9 cellular contexts compared by ENCODE assay signal in genomic region chr7:77698042-77698625, GRCh38. TPM values are rescaled to one million over a fixed set of nuclear protein-coding genes. Genes with fewer than 3 reads are reported as not detected.
DNase-seq lines count a peak whose midpoint lies in the region; ATAC-seq, FAIRE-seq and TF ChIP-seq lines count a peak whose summit lies in the region.
"Had no signal": no experiment of that assay in that cellular context is flagged by ENCODE, and none has a peak within 500 bp of the region (broad histone marks: within the 10 kb centered on the region; RNA-seq: fewer than 3 reads in every experiment).

No MANE protein-coding gene starts in this region.

- H3K9me3 Mint-ChIP-seq in endothelial cell (ENCODE audit: unreplicated experiment), result no peaks in the 10 kb centered on the region

- peaks cover 9% of the 10 kb centered on the region; the same call in 1 of the 2 replicates for H3F3A ChIP-seq in PC-9 (ENCODE audit: insufficient read depth, low read depth)

- H4K20me1 ChIP-seq in PC-9 (ENCODE audit: insufficient read depth), result no peaks in the 10 kb centered on the region; the same call in 1 of the 2 replicates

- peak overlapping the region; percentile 74 for H3K27ac Mint-ChIP-seq in endothelial cell (ENCODE audit: unreplicated experiment)

- DNase-seq in GM18507 (ENCODE audit: extremely low spot score, insufficient read length, low read depth) (no peak), PC-9 (no peak), endothelial cell (ENCODE audit: low spot score) (no peak), prostate gland (ENCODE audit: low spot score) (no peak), NCI-H1694 (lab: John Stamatoyannopoulos, UW) (no peak), NCI-H1930 (lab: John Stamatoyannopoulos, UW) (no peak)

- CTCF ChIA-PET in PC-9 (lab: Charles Lee), result interaction anchor here (0.5 to 0.9 kb wide), 2 partner anchors 25 to 61 kb away, joined by 3 read pairs; no protein-coding TSS in a partner anchor

- no peak for TF ChIP-seq CTCF in PC-9 (conservative IDR thresholded peaks at IDR 0.05)
- TF ChIP-seq CTCF in endothelial cell (IDR thresholded peaks at IDR 0.05; ENCODE audit: unreplicated experiment), result no peak
- TF ChIP-seq CTCF in prostate gland (IDR thresholded peaks at IDR 0.05), result no peak

- peak overlapping the region; percentile 99 for H3K4me3 Mint-ChIP-seq in endothelial cell (ENCODE audit: unreplicated experiment)

- H3K4me2 ChIP-seq in PC-9, result peak overlapping the region; percentile 92

- H3K27me3 ChIP-seq in PC-9 (ENCODE audit: insufficient read depth, low read depth) (no peaks in the 10 kb centered on the region), prostate gland (replicated peaks; ENCODE audit: insufficient read depth) (no peaks in the 10 kb centered on the region)

- H3K4me3 ChIP-seq in PC-9 (peak overlapping the region; percentile 89), prostate gland (peak overlapping the region; percentile 75 to 92)

- BruUV-seq in PC-9 (replicated peaks; lab: Mats Ljungman, UMichigan), result no TSS peak

- H3K4me1 ChIP-seq in PC-9 (replicated peaks; ENCODE audit: insufficient read depth), result peaks cover 32% of the 10 kb centered on the region
- H3K4me1 ChIP-seq in prostate gland (replicated peaks), result no peaks in the 10 kb centered on the region

- H3K9me2 ChIP-seq in PC-9 (ENCODE audit: insufficient read depth), result no peaks in the 10 kb centered on the region

- H3K4me1 Mint-ChIP-seq in endothelial cell (ENCODE audit: unreplicated experiment), result peaks cover 36% of the 10 kb centered on the region

- intact Hi-C loops in PC-9 (cut with micrococcal nuclease; ENCODE audit: unreplicated experiment) (no loop called here), prostate gland (cut with DNase I) (loop anchor here (5.0 kb wide), 1 partner anchor 59 kb away; no protein-coding TSS in a partner anchor)

- H3K36me3 ChIP-seq in PC-9 (ENCODE audit: low read depth) (no peaks in the 10 kb centered on the region), prostate gland (no peaks in the 10 kb centered on the region)

- TF ChIP-seq POLR2A in prostate gland (IDR thresholded peaks at IDR 0.05), result no peak

- peaks cover 11% of the 10 kb centered on the region for H3K27me3 Mint-ChIP-seq in endothelial cell (ENCODE audit: unreplicated experiment)

- H3K9me3 ChIP-seq in PC-9 (ENCODE audit: insufficient read depth, low read depth) (no peaks in the 10 kb centered on the region), prostate gland (no peaks in the 10 kb centered on the region)

- no peak overlapping the region for H3K27ac ChIP-seq in PC-9
- H3K27ac ChIP-seq in prostate gland, result peak overlapping the region; percentile 96 to 97

- H2AFZ ChIP-seq in PC-9, result no peak overlapping the region

- FAIRE-seq in GM18507 (lab: Jason Lieb, UNC), result peak; percentile 52
- FAIRE-seq: TTC549 had no signal

- POLR2A ChIA-PET in PC-9 (lab: Charles Lee; ENCODE audit: unreplicated experiment), result interaction anchor here (0.5 to 0.7 kb wide), 3 partner anchors 24 to 137 kb away, joined by 3 to 6 read pairs (median 5); no protein-coding TSS in a partner anchor

- peaks cover 4% of the 10 kb centered on the region for H3K36me3 Mint-ChIP-seq in endothelial cell (ENCODE audit: low read depth, unreplicated experiment)

- peaks cover 87% of the 10 kb centered on the region for H3K79me2 ChIP-seq in PC-9 (ENCODE audit: low read depth)

- no peak for ATAC-seq in GM18873 (IDR thresholded peaks at IDR 0.05; ENCODE audit: low FRiP score, unreplicated experiment)
- ATAC-seq in HG02623 (IDR thresholded peaks at IDR 0.05; ENCODE audit: unreplicated experiment), result no peak

RNA-seq across cellular contexts. Expression of gene RSBN1L, which starts 1.9 kb away (rescaled TPM):
- total RNA-seq in PC-9 (2021) (13.3 and 20.7 TPM in 2 replicates), endothelial cell (ENCODE audit: unreplicated experiment) (17.2 TPM), prostate gland (10 to 100 TPM; 19.4 to 20.7 TPM)
